Comparison of ENCODE assay signal across 9 cellular contexts in the genomic region with DNA sequence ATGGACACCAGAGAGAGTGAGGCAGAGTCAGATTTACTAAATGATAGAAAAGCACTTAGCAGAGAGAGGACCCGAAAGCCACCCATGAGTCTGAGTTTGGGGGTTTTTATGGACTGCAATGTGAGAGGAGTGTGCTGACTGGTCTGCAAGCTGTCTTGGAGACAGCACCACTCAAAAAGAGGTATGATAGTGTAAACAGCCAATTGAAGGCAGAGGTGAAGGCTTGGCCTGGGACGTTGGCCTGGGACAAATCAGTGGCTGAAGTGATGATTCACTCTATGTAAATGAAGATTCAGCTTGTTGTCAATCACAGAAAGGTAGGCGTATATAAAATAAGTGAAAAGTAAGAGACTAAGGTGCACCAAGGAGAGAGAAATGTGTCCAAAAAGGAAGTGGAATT.
"Had no signal": no experiment of that assay in that cellular context is flagged by ENCODE, and none has a peak within 500 bp of the region (broad histone marks: within the 10 kb centered on the region; RNA-seq: fewer than 3 reads in every experiment).

No MANE protein-coding gene starts in this region.

- FAIRE-seq: H54, HepG2 had no signal

- H3K4me1 Mint-ChIP-seq: IgD-negative memory B cell had no signal

- H3K36me3 Mint-ChIP-seq: IgD-negative memory B cell had no signal

- H3K27me3 Mint-ChIP-seq: IgD-negative memory B cell had no signal

- ATAC-seq: HepG2 had no signal

- DNase-seq: GOT3, H9, HCEC 1CT, KBM-7 had no signal

- H3K27ac Mint-ChIP-seq: H9 had no signal

- H3K27ac ChIP-seq: HL-60, KMS-11 had no signal

- H3K4me2 ChIP-seq: KMS-11 had no signal

- H3K9ac ChIP-seq: KMS-11 had no signal

- H3K4me3 Mint-ChIP-seq: H9, IgD-negative memory B cell had no signal
